ENCODE assay signal across 19 cellular contexts in the genomic region with DNA sequence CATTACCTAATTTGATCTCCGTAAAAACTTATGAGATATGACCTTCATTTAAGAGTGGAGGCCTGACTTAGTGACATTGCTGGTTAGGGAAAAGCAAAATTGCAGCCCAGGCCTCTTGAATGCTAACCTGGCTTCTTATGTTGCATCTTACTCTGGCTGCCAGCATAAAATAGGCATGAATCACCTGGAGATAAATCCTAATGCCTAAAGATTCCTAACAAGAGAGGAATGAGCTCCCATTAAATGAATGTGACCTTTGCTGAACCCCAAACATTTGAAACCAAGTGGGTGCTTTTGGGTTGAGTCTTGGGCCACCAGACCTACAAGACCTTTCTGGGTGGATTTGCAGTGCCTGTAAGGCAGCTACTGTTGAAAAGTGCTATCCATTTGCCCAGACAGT.
"Had no signal": no experiment of that assay in that cellular context is flagged by ENCODE, and none has a peak within 500 bp of the region (broad histone marks: within the 10 kb centered on the region; RNA-seq: fewer than 3 reads in every experiment).

No MANE protein-coding gene starts in this region.

- H3K4me1 ChIP-seq: left ventricle myocardium inferior, right atrium auricular region, tibial artery, uterus had no signal

- H3K27me3 ChIP-seq: right atrium auricular region, tibial artery, uterus had no signal

- FAIRE-seq: islet of Langerhans had no signal

- DNase-seq: activated CD4-positive, alpha-beta T cell treated with anti-CD3 and anti-CD28 coated beads, Interleukin-2, amount 50 U/mL, for 1 hour; activated CD4-positive, CD25-positive, alpha-beta regulatory T cell; activated CD8-positive, alpha-beta memory T cell treated with anti-CD3 and anti-CD28 coated beads for 24 hours; activated gamma-delta T cell treated with Interleukin-2 at 50 U/mL for 16 hours; amygdala; dermis blood vessel endothelial cell; erythroblast; left ventricle myocardium inferior; mesenchymal stem cell; natural killer cell; posterior cingulate gyrus; stimulated activated CD4-positive, alpha-beta T cell treated with anti-CD3 and anti-CD28 coated beads, Interleukin-15, amount 100 ng/mL, for 24 hours; stimulated activated CD4-positive, alpha-beta T cell treated with anti-CD3 and anti-CD28 coated beads, Interleukin-4, amount 100 ng/mL, for 1 hour; stimulated activated naive B cell treated with anti-CD40 and anti-IgM and Interleukin-4, amounts not matched to agents 10 μg/mL and 1 μg/mL and 100 μg/mL, for 72 hours; tibial artery; uterus had no signal

- H3K9me3 ChIP-seq: right atrium auricular region, tibial artery had no signal

- H3K4me3 ChIP-seq: left ventricle myocardium inferior, right atrium auricular region, skin epidermis, tibial artery, uterus had no signal

- H3K36me3 ChIP-seq: left ventricle myocardium inferior, right atrium auricular region, tibial artery, uterus had no signal

- H3K27ac ChIP-seq: left ventricle myocardium inferior, right atrium auricular region, skin epidermis, tibial artery, uterus had no signal
